In genomic region chr6:116087437-116088027, GRCh38 we compare ENCODE assay signal across 10 cellular contexts. TPM values are rescaled to one million over a fixed set of nuclear protein-coding genes. Genes with fewer than 3 reads are reported as not detected.
A peak's percentile ranks its signal among the peaks of the same experiment; 100 is the strongest.
DNase-seq lines count a peak whose midpoint lies in the region; ATAC-seq and TF ChIP-seq lines count a peak whose summit lies in the region.
"Had no signal": no experiment of that assay in that cellular context is flagged by ENCODE, and none has a peak within 500 bp of the region (broad histone marks: within the 10 kb centered on the region; RNA-seq: fewer than 3 reads in every experiment).

No MANE protein-coding gene starts in this region.

- H3K4me3 ChIP-seq in SJSA1: no peak overlapping the region
- H3K4me3 ChIP-seq in thoracic aorta: no peak overlapping the region
- no peak overlapping the region for H3K4me3 ChIP-seq in CD4-positive, alpha-beta memory T cell (ENCODE audit: low read length in 2 of 2)

- intact Hi-C loops in CD4-positive, alpha-beta memory T cell (cut with micrococcal nuclease): no loop called here

- H3K9me3 Mint-ChIP-seq in CD4-positive, alpha-beta memory T cell: no peaks in the 10 kb centered on the region

- DNase-seq in activated CD4-positive, CD25-positive, alpha-beta regulatory T cell treated with anti-CD3 and anti-CD28 coated beads, Interleukin-2, amount 50 U/mL, for 72 hours: no peak
- DNase-seq in SJSA1 (ENCODE audit: low read depth in 1 of 2, low spot score in 2 of 2) (peak in 1 of 2 experiments; percentile 60), thoracic aorta (ENCODE audit: low spot score) (no peak), NCI-H526 treated with DMSO at 0.1 percent for 48 hours (lab: John Stamatoyannopoulos, UW) (no peak), iPS-NIHi7 (ENCODE audit: extremely low spot score) (no peak)
- no peak for DNase-seq in CD4-positive, alpha-beta memory T cell

- no peaks in the 10 kb centered on the region for H3K9me3 ChIP-seq in SJSA1 (replicated peaks)
- H3K9me3 ChIP-seq in thoracic aorta: no peaks in the 10 kb centered on the region
- no peaks in the 10 kb centered on the region for H3K9me3 ChIP-seq in CD4-positive, alpha-beta memory T cell (ENCODE audit: control insufficient read depth in 1 of 2, low read length in 2 of 2)

- H3K27me3 Mint-ChIP-seq in CD4-positive, alpha-beta memory T cell: peaks cover 1 to 5% of the 10 kb centered on the region in 2 donors

- H3K36me3 ChIP-seq in SJSA1 (no peaks in the 10 kb centered on the region), thoracic aorta (no peaks in the 10 kb centered on the region)
- H3K36me3 ChIP-seq in CD4-positive, alpha-beta memory T cell (ENCODE audit: insufficient read depth, low read length): no peaks in the 10 kb centered on the region

- no peak overlapping the region for H3K4me3 Mint-ChIP-seq in CD4-positive, alpha-beta memory T cell

- TF ChIP-seq CTCF in thoracic aorta (IDR thresholded peaks at IDR 0.05): no peak

- H3K27me3 ChIP-seq in SJSA1 (replicated peaks): no peaks in the 10 kb centered on the region
- H3K27me3 ChIP-seq in thoracic aorta (replicated peaks; ENCODE audit: insufficient read depth): no peaks in the 10 kb centered on the region
- no peaks in the 10 kb centered on the region for H3K27me3 ChIP-seq in CD4-positive, alpha-beta memory T cell (ENCODE audit: insufficient read depth, low read length)

- H3K27ac ChIP-seq in SJSA1: 0 out of 2 replicates have a peak overlapping the region, but pooled peaks have one; percentile 15
- H3K27ac ChIP-seq in thoracic aorta: peak overlapping the region; percentile 60 to 77
- H3K27ac ChIP-seq in CD4-positive, alpha-beta memory T cell (ENCODE audit: low read depth, low read length): no peak overlapping the region
- H3K27ac ChIP-seq: parathyroid adenoma had no signal

- POLR2A ChIA-PET in CD4-positive, alpha-beta memory T cell (lab: Charles Lee; ENCODE audit: partially characterized antibody): no interaction called here

- H3K4me1 Mint-ChIP-seq in CD4-positive, alpha-beta memory T cell: no peaks in the 10 kb centered on the region

- H3K36me3 Mint-ChIP-seq in CD4-positive, alpha-beta memory T cell: no peaks in the 10 kb centered on the region

- peaks cover 14% of the 10 kb centered on the region for H3K4me1 ChIP-seq in SJSA1 (replicated peaks)
- peaks cover 10 to 51% of the 10 kb centered on the region in 2 donors for H3K4me1 ChIP-seq in thoracic aorta (ENCODE audit: control insufficient read depth in 1 of 2, low read depth in 2 of 2)
- H3K4me1 ChIP-seq in CD4-positive, alpha-beta memory T cell (ENCODE audit: insufficient read depth, low read length): no peaks in the 10 kb centered on the region
- H3K4me1 ChIP-seq: parathyroid adenoma had no signal

- no peak overlapping the region for H3K27ac Mint-ChIP-seq in CD4-positive, alpha-beta memory T cell

- CTCF ChIA-PET in CD4-positive, alpha-beta memory T cell (lab: Charles Lee; ENCODE audit: partially characterized antibody): interaction anchor here (2.0 to 3.9 kb wide), 2 partner anchors 9 to 25 kb away, joined by 5 to 17 read pairs; no protein-coding TSS in a partner anchor

- ATAC-seq in activated CD4-positive, CD25-positive, alpha-beta regulatory T cell treated with anti-CD3 and anti-CD28 coated beads, Interleukin-2, amount 50 U/mL, for 24 hours: peak; percentile 35 to 38
- ATAC-seq in HG02943 (IDR thresholded peaks at IDR 0.05; ENCODE audit: low read depth, unreplicated experiment): peak; percentile 97
- peak; percentile 61 for ATAC-seq in thoracic aorta (ENCODE audit: insufficient number of reproducible peaks, low FRiP score, low read depth)

RNA-seq across cellular contexts. Expression of gene NT5DC1, which starts 13.1 kb away (rescaled TPM):
- 10.0 and 13.2 TPM in 2 replicates for total RNA-seq in SJSA1 (2014; rRNA removed; shearing (Covaris generic))
- 10 to 100 TPM; 15.4 to 25.0 TPM for total RNA-seq in thoracic aorta
- total RNA-seq in CD4-positive, alpha-beta memory T cell: 10 to 100 TPM; 50.5 to 51.9 TPM
- polyA plus RNA-seq in CD4-positive, alpha-beta memory T cell: 10 to 100 TPM; 64.8 to 78.4 TPM

RNA-seq across cellular contexts. Expression of gene FRK, which starts 26.8 kb away (rescaled TPM):
- 0.66 and 0.91 TPM in 2 replicates for total RNA-seq in SJSA1 (2014; rRNA removed; shearing (Covaris generic))
- total RNA-seq in thoracic aorta: 10 to 100 TPM; 16.0 to 20.0 TPM
- total RNA-seq in CD4-positive, alpha-beta memory T cell: not detected
- under 1 TPM in 1 of 2 donors, not detected in 1; 0.04 TPM for polyA plus RNA-seq in CD4-positive, alpha-beta memory T cell

RNA-seq across cellular contexts. Expression of gene COL10A1, which starts 38.4 kb away (rescaled TPM):
- 0.32 TPM in 1 of 2 replicates, not detected in the other for total RNA-seq in SJSA1 (2014; rRNA removed; shearing (Covaris generic))
- total RNA-seq in thoracic aorta: under 1 TPM in 1 of 2 donors, not detected in 1; 0.92 TPM
- total RNA-seq in CD4-positive, alpha-beta memory T cell: not detected
- not detected for polyA plus RNA-seq in CD4-positive, alpha-beta memory T cell
- total RNA-seq: A673 had no signal

Comparison
In these comparisons a context has a peak if more than half of its experiments do, and no peak if none do; other contexts are left out.
1. ATAC-seq: peak in every context shown above with its lines; median percentile 97 in HG02943; 61 in thoracic aorta; 36 in activated CD4-positive, CD25-positive, alpha-beta regulatory T cell treated with anti-CD3 and anti-CD28 coated beads, Interleukin-2, amount 50 U/mL, for 24 hours.